ENCODE assay signal across 8 cellular contexts in the genomic region with DNA sequence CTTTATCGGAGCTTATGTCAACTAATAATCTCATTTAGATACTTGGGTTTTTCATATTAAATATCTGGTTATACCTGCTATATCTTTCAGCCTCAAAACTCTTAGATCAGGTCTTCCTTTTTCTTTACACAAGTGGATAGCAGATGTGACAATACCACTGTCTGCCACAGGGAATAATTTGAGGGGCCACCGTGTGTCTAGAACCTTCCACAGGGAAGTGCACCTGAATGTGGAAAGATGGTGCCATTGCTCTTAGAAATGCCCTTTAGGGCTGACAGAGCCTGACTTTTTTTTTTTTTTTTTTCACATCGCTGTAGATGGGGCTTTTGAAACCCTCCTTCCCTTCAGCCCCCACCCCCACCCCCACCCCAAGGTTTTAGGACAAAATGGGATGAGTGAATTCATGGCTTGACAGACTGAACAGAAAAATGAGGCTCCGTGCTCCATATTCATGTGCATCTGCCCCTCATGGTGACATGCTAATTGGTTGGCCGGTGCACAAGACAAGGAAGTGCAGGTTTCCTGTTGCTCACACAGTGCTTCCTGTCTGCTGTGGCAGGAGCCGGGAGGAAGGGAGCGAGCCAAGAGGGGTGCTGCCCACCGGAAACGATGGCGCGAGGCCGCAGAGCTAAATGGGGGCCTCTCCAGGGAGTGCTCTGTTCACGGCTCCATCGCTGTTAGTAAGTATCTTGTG.
DNase-seq lines count a peak whose midpoint lies in the region; ATAC-seq and TF ChIP-seq lines count a peak whose summit lies in the region.

No MANE protein-coding gene starts in this region.

- no peaks in the 10 kb centered on the region for H3K27me3 ChIP-seq in thoracic aorta (replicated peaks; ENCODE audit: insufficient read depth)

- DNase-seq in SIG-M5 treated with dmso at 0.1 percent for 504 hours (lab: John Stamatoyannopoulos, UW; ENCODE audit: unreplicated experiment): peak; percentile 81
- peak; percentile 86 for DNase-seq in activated naive CD4-positive, alpha-beta T cell treated with anti-CD3 and anti-CD28 coated beads for 36 hours
- peak; percentile 50 to 84 (median 63) for DNase-seq in mucosa of descending colon
- no peak for DNase-seq in thoracic aorta (ENCODE audit: low spot score)
- DNase-seq in NCI-H1417 treated with DMSO at 0.1 percent for 48 hours (lab: John Stamatoyannopoulos, UW): no peak
- no peak for DNase-seq in NCI-H510A treated with DMSO at 0.1 percent for 48 hours (lab: John Stamatoyannopoulos, UW)

- CTCF ChIA-PET in activated naive CD4-positive, alpha-beta T cell treated with anti-CD3 and anti-CD28 coated beads for 36 hours (lab: Charles Lee): interaction anchor here (0.6 to 3.1 kb wide), 2 partner anchors 234 to 248 kb away, joined by 3 to 8 read pairs; no protein-coding TSS in a partner anchor

- H3K27ac ChIP-seq in thoracic aorta: peak overlapping the region in 1 of 2 donors; percentile 43

- H3K4me3 Mint-ChIP-seq in activated naive CD4-positive, alpha-beta T cell treated with anti-CD3 and anti-CD28 coated beads for 36 hours: peak overlapping the region; percentile 82

- H3K36me3 Mint-ChIP-seq in activated naive CD4-positive, alpha-beta T cell treated with anti-CD3 and anti-CD28 coated beads for 36 hours (ENCODE audit: low read depth): peaks cover 26% of the 10 kb centered on the region

- H3K9me3 Mint-ChIP-seq in activated naive CD4-positive, alpha-beta T cell treated with anti-CD3 and anti-CD28 coated beads for 36 hours: peaks cover 13% of the 10 kb centered on the region

- no peak for TF ChIP-seq CTCF in mucosa of descending colon (IDR thresholded peaks at IDR 0.05)
- TF ChIP-seq CTCF in thoracic aorta (IDR thresholded peaks at IDR 0.05): no peak

- H3K36me3 ChIP-seq in mucosa of descending colon (ENCODE audit: low read depth): no peaks in the 10 kb centered on the region
- no peaks in the 10 kb centered on the region for H3K36me3 ChIP-seq in thoracic aorta

- ATAC-seq in GM18517 (IDR thresholded peaks at IDR 0.05; ENCODE audit: unreplicated experiment) (peak; percentile 82), HG02943 (IDR thresholded peaks at IDR 0.05; ENCODE audit: low read depth, unreplicated experiment) (peak; percentile 90), mucosa of descending colon (peak; percentile 91), thoracic aorta (ENCODE audit: insufficient number of reproducible peaks, low FRiP score, low read depth) (peak; percentile 36)

- H3K27me3 Mint-ChIP-seq in activated naive CD4-positive, alpha-beta T cell treated with anti-CD3 and anti-CD28 coated beads for 36 hours (ENCODE audit: low read depth): no peaks in the 10 kb centered on the region

- H3K9me3 ChIP-seq in mucosa of descending colon (no peaks in the 10 kb centered on the region), thoracic aorta (no peaks in the 10 kb centered on the region)

- intact Hi-C loops in activated naive CD4-positive, alpha-beta T cell treated with anti-CD3 and anti-CD28 coated beads for 36 hours (cut with micrococcal nuclease): loop anchor here (1.0 to 10.0 kb wide), 8 partner anchors 8 to 472 kb away; a partner anchor contains a TSS
- intact Hi-C loops in mucosa of descending colon (cut with DNase I, micrococcal nuclease): no loop called here

- peaks cover 56% of the 10 kb centered on the region for H3K4me1 Mint-ChIP-seq in activated naive CD4-positive, alpha-beta T cell treated with anti-CD3 and anti-CD28 coated beads for 36 hours (ENCODE audit: low read depth)

- H3K4me1 ChIP-seq in mucosa of descending colon (ENCODE audit: low read depth) (no peaks in the 10 kb centered on the region), thoracic aorta (ENCODE audit: control insufficient read depth in 1 of 2, low read depth in 2 of 2) (peaks cover 3 to 24% of the 10 kb centered on the region in 2 donors)

- peak overlapping the region; percentile 95 for H3K27ac Mint-ChIP-seq in activated naive CD4-positive, alpha-beta T cell treated with anti-CD3 and anti-CD28 coated beads for 36 hours

- no peak overlapping the region for H3K4me3 ChIP-seq in mucosa of descending colon
- peak overlapping the region; percentile 49 for H3K4me3 ChIP-seq in thoracic aorta

Comparison
In these comparisons a context has a peak if more than half of its experiments do, and no peak if none do; other contexts are left out.
1. ATAC-seq: peak in every context shown above with its lines; median percentile 91 in mucosa of descending colon; 90 in HG02943; 82 in GM18517; 36 in thoracic aorta.
2. DNase-seq: peak in SIG-M5 treated with dmso at 0.1 percent for 504 hours (single experiment), activated naive CD4-positive, alpha-beta T cell treated with anti-CD3 and anti-CD28 coated beads for 36 hours (single experiment) and mucosa of descending colon (3 of 3); none in thoracic aorta (single experiment), NCI-H1417 treated with DMSO at 0.1 percent for 48 hours (single experiment) and NCI-H510A treated with DMSO at 0.1 percent for 48 hours (single experiment).